Comparison of ENCODE assay signal across 9 cellular contexts in genomic region chr11:325796-326591, GRCh38. TPM values are rescaled to one million over a fixed set of nuclear protein-coding genes. Genes with fewer than 3 reads are reported as not detected.
A peak's percentile ranks its signal among the peaks of the same experiment; 100 is the strongest.
DNase-seq lines count a peak whose midpoint lies in the region; ATAC-seq and TF ChIP-seq lines count a peak whose summit lies in the region.
"Had no signal": no experiment of that assay in that cellular context is flagged by ENCODE, and none has a peak within 500 bp of the region (broad histone marks: within the 10 kb centered on the region; RNA-seq: fewer than 3 reads in every experiment).

No MANE protein-coding gene starts in this region.

- peak overlapping the region; percentile 42 to 49 for H3K4ac ChIP-seq in mesenchymal stem cell (ENCODE audit: low read depth in 1 of 2, low read length in 2 of 2)

- H2BK12ac ChIP-seq in mesenchymal stem cell (ENCODE audit: low read length in 2 of 2): peak overlapping the region; percentile 6 to 95

- peaks cover 12% of the 10 kb centered on the region for H3K4me1 ChIP-seq in Karpas-422 (ENCODE audit: low read length)
- peaks cover 15 to 26% of the 10 kb centered on the region in 2 donors for H3K4me1 ChIP-seq in adrenal gland (replicated peaks in 1 of 2)
- peaks cover 27% of the 10 kb centered on the region for H3K4me1 ChIP-seq in mesenchymal stem cell (ENCODE audit: control insufficient read depth, insufficient read depth, low read depth, low read length)

- H3K36me3 ChIP-seq in Karpas-422 (ENCODE audit: insufficient read depth, low read length) (no peaks in the 10 kb centered on the region), adrenal gland (replicated peaks in 1 of 2) (no peaks in the 10 kb centered on the region), mesenchymal stem cell (ENCODE audit: control insufficient read depth in 1 of 2, insufficient read depth in 2 of 2, low read depth in 1 of 2, low read length in 2 of 2) (no peaks in the 10 kb centered on the region)

- peak overlapping the region in 1 of 2 experiments; percentile 64 for H3K23ac ChIP-seq in mesenchymal stem cell (ENCODE audit: low read length in 2 of 2)

- H3K9me2 ChIP-seq in Karpas-422 (replicated peaks; ENCODE audit: insufficient read depth, low read length): no peaks in the 10 kb centered on the region

- peak overlapping the region; percentile 48 for H4K91ac ChIP-seq in mesenchymal stem cell (ENCODE audit: low read length)

- ATAC-seq in HG02852 (IDR thresholded peaks at IDR 0.05; ENCODE audit: unreplicated experiment): no peak

- 77 to 84% (median 81%) methylated on average over 27 to 30 of the region's 30 CpGs for WGBS in adrenal gland, 4 donors
- WGBS in mesenchymal stem cell: 82% methylated on average over 30 of the region's 30 CpGs

- H3K9me3 ChIP-seq in Karpas-422 (ENCODE audit: low read length): no peaks in the 10 kb centered on the region
- H3K9me3 ChIP-seq in adrenal gland (replicated peaks in 1 of 3): no peaks in the 10 kb centered on the region
- H3K9me3 ChIP-seq in mesenchymal stem cell (ENCODE audit: control insufficient read depth, low read length): no peaks in the 10 kb centered on the region

- H3K4me3 ChIP-seq in Karpas-422 (ENCODE audit: low read length) (no peak overlapping the region), adrenal gland (no peak overlapping the region), mesenchymal stem cell (ENCODE audit: insufficient read depth in 1 of 2, low read depth in 1 of 2, low read length in 2 of 2) (no peak overlapping the region)

- H2AK5ac ChIP-seq in mesenchymal stem cell (ENCODE audit: low read length, severe bottlenecking): peak overlapping the region; percentile 92

- H3K9ac ChIP-seq in Karpas-422 (ENCODE audit: low read length) (peak overlapping the region; percentile 50; the same call in 1 of the 2 replicates), mesenchymal stem cell (ENCODE audit: low read length) (peak overlapping the region; percentile 69)

- no peak overlapping the region for H2AFZ ChIP-seq in Karpas-422 (ENCODE audit: low read length)
- no peak overlapping the region for H2AFZ ChIP-seq in mesenchymal stem cell (ENCODE audit: low read depth, low read length)

- TF ChIP-seq CTCF in adrenal gland (IDR thresholded peaks at IDR 0.05): no peak

- H3K14ac ChIP-seq in mesenchymal stem cell (ENCODE audit: low read length in 2 of 2): peak overlapping the region in 1 of 2 experiments; percentile 42

- no peak overlapping the region for H2BK5ac ChIP-seq in mesenchymal stem cell (ENCODE audit: low read depth, low read length, poor library complexity, severe bottlenecking)

- no peaks in the 10 kb centered on the region for H3K27me3 ChIP-seq in Karpas-422 (ENCODE audit: low read length)
- no peaks in the 10 kb centered on the region for H3K27me3 ChIP-seq in adrenal gland
- H3K27me3 ChIP-seq in mesenchymal stem cell (ENCODE audit: control insufficient read depth in 1 of 2, insufficient read depth in 1 of 2, low read length in 2 of 2): no peaks in the 10 kb centered on the region

- TF ChIP-seq POLR2A in adrenal gland (IDR thresholded peaks at IDR 0.05): no peak

- H3K79me1 ChIP-seq in mesenchymal stem cell (replicated peaks; ENCODE audit: low read length, poor library complexity, severe bottlenecking): peaks cover 2% of the 10 kb centered on the region

- H4K8ac ChIP-seq in mesenchymal stem cell (ENCODE audit: low read length): peak overlapping the region; percentile 14

- no peak overlapping the region for H3K4me2 ChIP-seq in Karpas-422 (ENCODE audit: low read depth, low read length, poor library complexity, severe bottlenecking)
- H3K4me2 ChIP-seq in mesenchymal stem cell (ENCODE audit: low read length, poor library complexity, severe bottlenecking): no peak overlapping the region

- DNase-seq in Karpas-422 (no peak), adrenal gland (no peak), mesenchymal stem cell (no peak), substantia nigra (lab: John Stamatoyannopoulos, UW) (no peak), ureter (ENCODE audit: low spot score) (no peak), NCI-H226 (no peak)
- DNase-seq: NCI-H1930 had no signal

- intact Hi-C loops in adrenal gland (cut with DNase I): no loop called here

- H3K27ac ChIP-seq in Karpas-422 (ENCODE audit: low read length): no peak overlapping the region
- H3K27ac ChIP-seq in adrenal gland: peak overlapping the region in 4 of 5 donors; percentile 44 to 95 (median 87)
- no peak overlapping the region for H3K27ac ChIP-seq in mesenchymal stem cell (ENCODE audit: low read length, poor library complexity, severe bottlenecking)
- H3K27ac ChIP-seq in substantia nigra (ENCODE audit: low read depth, low read length, poor library complexity, severe bottlenecking): peak overlapping the region; percentile 81

- H3K18ac ChIP-seq in mesenchymal stem cell (ENCODE audit: low read depth in 1 of 2, low read length in 2 of 2): peak overlapping the region; percentile 76 to 81

- H2BK15ac ChIP-seq in mesenchymal stem cell (ENCODE audit: low read depth, poor library complexity, severe bottlenecking): peak overlapping the region; percentile 77

- H3K79me2 ChIP-seq in Karpas-422 (ENCODE audit: low read length): no peaks in the 10 kb centered on the region

- peak overlapping the region; percentile 73 for H2BK120ac ChIP-seq in mesenchymal stem cell (ENCODE audit: low read depth, low read length)

- no peaks in the 10 kb centered on the region for H4K20me1 ChIP-seq in Karpas-422 (ENCODE audit: insufficient read depth, low read depth, low read length)

RNA-seq across cellular contexts. Expression of gene IFITM3, which starts 5.3 kb away (rescaled TPM):
- total RNA-seq in Karpas-422 (2014; rRNA removed; shearing (Covaris generic); ENCODE audit: low replicate concordance): 1.7 TPM in 1 of 2 replicates, not detected in the other
- total RNA-seq in adrenal gland (100 to 1,000 TPM; 120 to 946 (median 395) TPM), ureter (536 TPM)
- polyA plus RNA-seq in adrenal gland: 1,000 to 10,000 TPM in 1 of 3 donors, 100 to 1,000 TPM in 2; 454 to 1,592 (median 502) TPM
- 2,969 TPM for polyA plus RNA-seq in mesenchymal stem cell (2013, experiment 1 of 2)
- 2,910 TPM for polyA plus RNA-seq in mesenchymal stem cell (2013, experiment 2 of 2)

RNA-seq across cellular contexts. Expression of gene IFITM1, which starts 12.2 kb away (rescaled TPM):
- 125 and 216 TPM in 2 replicates for total RNA-seq in Karpas-422 (2014; rRNA removed; shearing (Covaris generic); ENCODE audit: low replicate concordance)
- 100 to 1,000 TPM in 3 of 8 donors, 10 to 100 TPM in 5; 52.8 to 238 (median 85.3) TPM for total RNA-seq in adrenal gland
- polyA plus RNA-seq in adrenal gland: 100 to 1,000 TPM in 2 of 3 donors, 10 to 100 TPM in 1; 84.6 to 360 (median 139) TPM
- polyA plus RNA-seq in mesenchymal stem cell (2013, experiment 1 of 2): 395 TPM
- polyA plus RNA-seq in mesenchymal stem cell (2013, experiment 2 of 2): 368 TPM
- 150 TPM for total RNA-seq in ureter

RNA-seq across cellular contexts. Expression of gene IFITM2, which starts 18.4 kb away (rescaled TPM):
- total RNA-seq in Karpas-422 (2014; rRNA removed; shearing (Covaris generic); ENCODE audit: low replicate concordance): 18.5 and 19.4 TPM in 2 replicates
- 100 to 1,000 TPM in 7 of 8 donors, 10 to 100 TPM in 1; 96.5 to 269 (median 190) TPM for total RNA-seq in adrenal gland
- polyA plus RNA-seq in adrenal gland: 100 to 1,000 TPM; 290 to 835 (median 443) TPM
- 1,548 TPM for polyA plus RNA-seq in mesenchymal stem cell (2013, experiment 1 of 2)
- polyA plus RNA-seq in mesenchymal stem cell (2013, experiment 2 of 2): 1,588 TPM
- total RNA-seq in ureter: 408 TPM

RNA-seq across cellular contexts. Expression of gene IFITM5, which starts 26.7 kb away (rescaled TPM):
- total RNA-seq in Karpas-422 (2014; rRNA removed; shearing (Covaris generic); ENCODE audit: low replicate concordance): not detected in 2 replicates
- total RNA-seq in adrenal gland (not detected), ureter (not detected)
- polyA plus RNA-seq in adrenal gland: not detected
- not detected for polyA plus RNA-seq in mesenchymal stem cell (2013, experiment 1 of 2)
- polyA plus RNA-seq in mesenchymal stem cell (2013, experiment 2 of 2): not detected
- total RNA-seq: mononuclear cell had no signal

RNA-seq across cellular contexts. Expression of gene PGGHG, which starts 37.1 kb away (rescaled TPM):
- total RNA-seq in Karpas-422 (2014; rRNA removed; shearing (Covaris generic); ENCODE audit: low replicate concordance): 17.0 and 24.2 TPM in 2 replicates
- total RNA-seq in adrenal gland (1 to 10 TPM; 1.2 to 9.8 (median 7.1) TPM), ureter (45.0 TPM)
- 10 to 100 TPM in 2 of 3 donors, under 1 TPM in 1; 0.55 to 77.2 (median 29.4) TPM for polyA plus RNA-seq in adrenal gland
- 35.9 TPM for polyA plus RNA-seq in mesenchymal stem cell (2013, experiment 1 of 2)
- polyA plus RNA-seq in mesenchymal stem cell (2013, experiment 2 of 2): 33.3 TPM

Comparison
In these comparisons a context has a peak if more than half of its experiments do, and no peak if none do; other contexts are left out.
1. H3K27ac ChIP-seq: peak in adrenal gland (4 of 5) and substantia nigra (single experiment); none in Karpas-422 (single experiment) and mesenchymal stem cell (single experiment).
2. RNA of gene IFITM3, which starts 5.3 kb away (total RNA-seq): 536 TPM in ureter (single experiment) and 120 to 946 TPM in adrenal gland; 1.7 TPM in Karpas-422; every median in the first group is over 10 times any median in the second.